ENCODE assay signal across 37 cellular contexts in the genomic region with DNA sequence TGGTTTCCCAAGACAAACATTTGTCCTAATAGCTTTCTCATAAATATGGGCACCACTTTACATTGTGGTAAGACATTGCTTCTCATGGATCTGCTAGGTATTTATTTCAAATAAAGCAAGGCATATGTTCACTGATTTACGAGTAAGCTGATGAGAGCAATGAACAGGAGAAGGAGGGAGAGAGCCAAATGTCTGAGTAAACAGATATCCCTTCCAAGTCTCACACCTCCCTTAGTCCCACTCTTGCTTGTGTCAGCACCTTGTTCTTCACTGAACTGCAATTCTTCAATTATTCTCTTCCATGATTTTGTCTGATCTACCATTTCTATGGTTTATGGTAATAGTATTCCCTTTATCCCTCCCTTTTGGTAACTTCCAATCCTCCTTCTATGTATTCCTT. TPM values are rescaled to one million over a fixed set of nuclear protein-coding genes. Genes with fewer than 3 reads are reported as not detected.
"Had no signal": no experiment of that assay in that cellular context is flagged by ENCODE, and none has a peak within 500 bp of the region (broad histone marks: within the 10 kb centered on the region; RNA-seq: fewer than 3 reads in every experiment).

No MANE protein-coding gene starts in this region.

- H3K4me3 Mint-ChIP-seq: activated CD4-positive, alpha-beta T cell treated with anti-CD3 and anti-CD28 coated beads, Interleukin-2, amount 10 ng/mL, durations not matched to agents 24 days and 14 days; activated CD8-positive, alpha-beta T cell treated with anti-CD3 and anti-CD28 coated beads for 36 hours; activated naive CD4-positive, alpha-beta T cell treated with anti-CD3 and anti-CD28 coated beads, Interleukin-2, amount 50 U/mL, for 24 hours; activated naive CD8-positive, alpha-beta T cell treated with anti-CD3 and anti-CD28 coated beads, Interleukin-2, amount 10 ng/mL, durations not matched to agents 7 days and 5 days; activated T-cell treated with anti-CD3 and anti-CD28 coated beads, Interleukin-2, amount 50 U/mL, for 24 hours; T-helper 1 cell treated with Interleukin-12 subunit alpha and Interleukin-12 subunit beta and Interleukin-4 antibody, amounts not matched to agents 30 μg/mL and 1 μg/mL, for 36 hours; T-helper 2 cell treated with Interferon-gamma antibody and Interleukin-4, amounts not matched to agents 5 μg/mL and 100 μg/mL, for 36 hours had no signal

- FAIRE-seq: RCC 7860, TTC549 had no signal

- H3K27ac Mint-ChIP-seq: activated CD4-positive, alpha-beta T cell treated with anti-CD3 and anti-CD28 coated beads, Interleukin-2, amount 10 ng/mL, durations not matched to agents 24 days and 14 days; activated CD8-positive, alpha-beta T cell treated with anti-CD3 and anti-CD28 coated beads for 36 hours; activated naive CD4-positive, alpha-beta T cell treated with anti-CD3 and anti-CD28 coated beads, Interleukin-2, amount 50 U/mL, for 24 hours; activated naive CD8-positive, alpha-beta T cell treated with anti-CD3 and anti-CD28 coated beads, Interleukin-2, amount 10 ng/mL, durations not matched to agents 7 days and 5 days; activated T-cell treated with anti-CD3 and anti-CD28 coated beads, Interleukin-2, amount 50 U/mL, for 24 hours; activated T-helper 2 cell treated with anti-CD3 and anti-CD28 coated beads, Interferon-gamma antibody, Interleukin-2, Interleukin-4, amounts not matched to agents 10 μg/mL and 5 μg/mL and 100 μg/mL, durations not matched to agents 14 hours and 24 hours and 36 hours; T-helper 1 cell treated with Interleukin-12 subunit alpha and Interleukin-12 subunit beta and Interleukin-4 antibody, amounts not matched to agents 30 μg/mL and 1 μg/mL, for 36 hours; T-helper 2 cell treated with Interferon-gamma antibody and Interleukin-4, amounts not matched to agents 5 μg/mL and 100 μg/mL, for 36 hours had no signal

- H3K27ac ChIP-seq: ascending aorta, body of pancreas, breast epithelium, PC-9, RWPE1, SJCRH30, SK-N-MC had no signal

- H3K9me3 ChIP-seq: ascending aorta, body of pancreas, breast epithelium, MG63, SJCRH30 had no signal

- H2AFZ ChIP-seq: PC-9 had no signal

- ATAC-seq: activated CD8-positive, alpha-beta T cell treated with anti-CD3 and anti-CD28 coated beads for 36 hours; body of pancreas had no signal

- H3K4me1 Mint-ChIP-seq: activated naive CD8-positive, alpha-beta T cell treated with anti-CD3 and anti-CD28 coated beads, Interleukin-2, amount 10 ng/mL, durations not matched to agents 7 days and 5 days had no signal

- H3K36me3 Mint-ChIP-seq: activated naive CD8-positive, alpha-beta T cell treated with anti-CD3 and anti-CD28 coated beads, Interleukin-2, amount 10 ng/mL, durations not matched to agents 7 days and 5 days had no signal

- H3K4me1 ChIP-seq: ascending aorta, body of pancreas, breast epithelium, SJCRH30 had no signal

- H3K4me3 ChIP-seq: ascending aorta, body of pancreas, breast epithelium, MG63, PC-9, SJCRH30, SK-N-MC had no signal

- H3K27me3 ChIP-seq: ascending aorta, body of pancreas, breast epithelium, MG63, SJCRH30 had no signal

- DNase-seq: activated CD4-positive, alpha-beta T cell treated with anti-CD3 and anti-CD28 coated beads, Interleukin-2, amount 50 U/mL, for 4 hours; activated CD8-positive, alpha-beta T cell treated with anti-CD3 and anti-CD28 coated beads for 36 hours; activated gamma-delta T cell; activated naive CD4-positive, alpha-beta T cell treated with Interleukin-2 at 50 U/mL for 16 hours; activated naive CD8-positive, alpha-beta T cell treated with anti-CD3 and anti-CD28 coated beads, Interleukin-2, amount 10 ng/mL, durations not matched to agents 7 days and 5 days; activated T-cell treated with anti-CD3 and anti-CD28 coated beads, Interleukin-2, amount 50 U/mL, for 24 hours; amygdala; body of pancreas; caudate nucleus; Kasumi-1; KG1; MG63; NCI-H1048; NCI-H1105 treated with DMSO at 0.1 percent for 48 hours; NCI-H1436; NCI-H1694; NCI-H1930; NCI-H2081 treated with DMSO at 0.1 percent for 48 hours; NCI-H226; NCI-H524 treated with DMSO at 0.1 percent for 48 hours; PC-9; SHP77; SJCRH30 had no signal

- H3K27me3 Mint-ChIP-seq: activated CD4-positive, alpha-beta T cell treated with anti-CD3 and anti-CD28 coated beads, Interleukin-2, amount 10 ng/mL, durations not matched to agents 24 days and 14 days; activated CD8-positive, alpha-beta T cell treated with anti-CD3 and anti-CD28 coated beads for 36 hours; activated naive CD4-positive, alpha-beta T cell treated with anti-CD3 and anti-CD28 coated beads, Interleukin-2, amount 50 U/mL, for 24 hours; activated naive CD8-positive, alpha-beta T cell treated with anti-CD3 and anti-CD28 coated beads, Interleukin-2, amount 10 ng/mL, durations not matched to agents 7 days and 5 days; activated T-cell treated with anti-CD3 and anti-CD28 coated beads, Interleukin-2, amount 50 U/mL, for 24 hours had no signal

- H3K4me2 ChIP-seq: PC-9 had no signal

- H3K36me3 ChIP-seq: breast epithelium, MG63, SJCRH30 had no signal

- H3K9me3 Mint-ChIP-seq: activated naive CD4-positive, alpha-beta T cell treated with anti-CD3 and anti-CD28 coated beads, Interleukin-2, amount 50 U/mL, for 24 hours; T-helper 2 cell treated with Interferon-gamma antibody and Interleukin-4, amounts not matched to agents 5 μg/mL and 100 μg/mL, for 36 hours had no signal

RNA-seq across cellular contexts. Expression of gene C1QTNF7, which starts 15.9 kb away (rescaled TPM):
- total RNA-seq: activated CD4-positive, alpha-beta T cell treated with anti-CD3 and anti-CD28 coated beads, Interleukin-2, amount 10 ng/mL, durations not matched to agents 24 days and 14 days; activated CD8-positive, alpha-beta T cell treated with anti-CD3 and anti-CD28 coated beads for 36 hours; activated naive CD8-positive, alpha-beta T cell treated with anti-CD3 and anti-CD28 coated beads, Interleukin-2, amount 10 ng/mL, durations not matched to agents 7 days and 5 days; activated T-helper 2 cell treated with anti-CD3 and anti-CD28 coated beads, Interferon-gamma antibody, Interleukin-2, Interleukin-4, amounts not matched to agents 10 μg/mL and 5 μg/mL and 100 μg/mL, durations not matched to agents 14 hours and 24 hours and 36 hours; NCI-H460; OCI-LY7; PC-9; SJCRH30 had no signal

RNA-seq across cellular contexts. Expression of gene CC2D2A, which starts 25.9 kb away (rescaled TPM):
- total RNA-seq: activated CD4-positive, alpha-beta T cell treated with anti-CD3 and anti-CD28 coated beads, Interleukin-2, amount 10 ng/mL, durations not matched to agents 24 days and 14 days; activated CD8-positive, alpha-beta memory T cell treated with anti-CD3 and anti-CD28 coated beads for 36 hours; activated CD8-positive, alpha-beta T cell treated with anti-CD3 and anti-CD28 coated beads for 36 hours; activated naive CD8-positive, alpha-beta T cell treated with anti-CD3 and anti-CD28 coated beads, Interleukin-2, amount 10 ng/mL, durations not matched to agents 7 days and 5 days; activated T-helper 2 cell treated with anti-CD3 and anti-CD28 coated beads, Interferon-gamma antibody, Interleukin-2, Interleukin-4, amounts not matched to agents 10 μg/mL and 5 μg/mL and 100 μg/mL, durations not matched to agents 14 hours and 24 hours and 36 hours; OCI-LY7 had no signal
